24 cellular contexts compared by ENCODE assay signal in the genomic region with DNA sequence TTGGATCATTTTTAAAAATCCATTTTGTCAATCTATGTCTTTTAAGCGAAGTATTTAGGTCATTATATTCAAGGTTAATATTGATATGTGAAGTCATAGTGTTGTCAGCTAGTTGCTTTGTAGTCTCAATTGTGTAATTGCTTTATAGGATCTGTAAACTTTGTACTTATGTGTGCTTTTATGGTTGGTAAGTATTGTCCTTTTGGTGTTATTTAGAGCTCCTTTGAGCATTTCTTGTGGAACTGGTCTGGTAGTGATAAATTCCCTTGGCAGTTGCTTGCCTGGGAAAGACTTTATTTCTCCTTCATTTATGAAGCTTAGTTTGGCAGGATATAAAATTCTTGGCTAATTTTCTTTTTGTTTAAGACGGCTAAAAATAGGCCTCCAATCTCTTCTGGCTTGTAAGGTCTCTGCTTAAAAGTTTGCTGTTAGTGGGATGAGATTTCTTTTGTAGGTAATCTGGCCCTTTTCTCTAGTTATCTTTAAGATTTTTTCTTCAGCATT.
A peak's percentile ranks its signal among the peaks of the same experiment; 100 is the strongest.
DNase-seq lines count a peak whose midpoint lies in the region; ATAC-seq, FAIRE-seq and TF ChIP-seq lines count a peak whose summit lies in the region.
"Had no signal": no experiment of that assay in that cellular context is flagged by ENCODE, and none has a peak within 500 bp of the region (broad histone marks: within the 10 kb centered on the region; RNA-seq: fewer than 3 reads in every experiment).

No MANE protein-coding gene starts in this region.

- intact Hi-C loops in left colon (cut with DNase I, micrococcal nuclease): no loop called here

- POLR2A ChIA-PET in HEK293 (lab: Yijun Ruan, JAX): no interaction called here

- no peak overlapping the region for H3K4me3 ChIP-seq in HEK293 (ENCODE audit: low read depth, low read length)
- H3K4me3 ChIP-seq: BLaER1, GM12878 had no signal

- CTCF ChIA-PET in HEK293 (lab: Yijun Ruan, JAX): interaction anchor here (1.2 to 1.8 kb wide), 3 partner anchors 27 to 113 kb away, joined by 3 read pairs; no protein-coding TSS in a partner anchor

- TF ChIP-seq CTCF in HEK293 (tag by site-specific recombination; IDR thresholded peaks at IDR 0.05): no peak

- no peaks in the 10 kb centered on the region for H3K36me3 ChIP-seq in HEK293 (ENCODE audit: control insufficient read depth in 2 of 2, insufficient read depth in 1 of 2, low read length in 2 of 2)
- H3K36me3 ChIP-seq: BE2C, BLaER1 had no signal

- H3K4me1 ChIP-seq in HEK293 (ENCODE audit: control insufficient read depth, insufficient read depth, low read length): no peaks in the 10 kb centered on the region
- H3K4me1 ChIP-seq: BE2C had no signal

- FAIRE-seq in GM12892 (lab: Jason Lieb, UNC): peak; percentile 24
- FAIRE-seq: A204.1, GM12878 had no signal

- DNase-seq in GM12892 (ENCODE audit: insufficient read length) (no peak), left colon (no peak), T-helper 1 cell (no peak), NCI-H146 (lab: John Stamatoyannopoulos, UW) (no peak)
- DNase-seq: 8988T; ACHN; BE2C; C1 segment of cervical spinal cord; CD4-positive, alpha-beta memory T cell; CD4-positive, CD25-positive, alpha-beta regulatory T cell; CD8-positive, alpha-beta memory T cell; COR-L47; DMS 273 treated with DMSO at 0.1 percent for 48 hours; DMS153; DMS53; DMS79; DND-41; EL; GDM1 had no signal

- no peaks in the 10 kb centered on the region for H3K9me3 ChIP-seq in HEK293 (ENCODE audit: control insufficient read depth, insufficient read depth, low read depth, low read length)
- H3K9me3 ChIP-seq: BE2C had no signal

- H3K27ac ChIP-seq in HEK293 (ENCODE audit: extremely low read depth, low read depth, low read length): no peak overlapping the region
- H3K27ac ChIP-seq: BLaER1 had no signal

- ATAC-seq in left colon (peak; percentile 52), GM18517 (IDR thresholded peaks at IDR 0.05; ENCODE audit: unreplicated experiment) (no peak)
- ATAC-seq: GM12878 had no signal

- no peak for TF ChIP-seq POLR2A in GM12892 (IDR thresholded peaks at IDR 0.05; ENCODE audit: low read depth, low read length)

TF ChIP-seq in HEK293, 187 proteins besides CTCF, POLR2A, EP300 and RAD21:
- TF ChIP-seq ZNF473 (tag by site-specific recombination; IDR thresholded peaks at IDR 0.05) (no peak), ZNF777 (tag by site-specific recombination; IDR thresholded peaks at IDR 0.05; ENCODE audit: borderline replicate concordance) (no peak), PRDM1 (tag by site-specific recombination; IDR thresholded peaks at IDR 0.05) (no peak), SETDB1 (IDR thresholded peaks at IDR 0.05; ENCODE audit: insufficient read length, low read length) (peak; percentile 95)
- TF ChIP-seq, protein P1, sequence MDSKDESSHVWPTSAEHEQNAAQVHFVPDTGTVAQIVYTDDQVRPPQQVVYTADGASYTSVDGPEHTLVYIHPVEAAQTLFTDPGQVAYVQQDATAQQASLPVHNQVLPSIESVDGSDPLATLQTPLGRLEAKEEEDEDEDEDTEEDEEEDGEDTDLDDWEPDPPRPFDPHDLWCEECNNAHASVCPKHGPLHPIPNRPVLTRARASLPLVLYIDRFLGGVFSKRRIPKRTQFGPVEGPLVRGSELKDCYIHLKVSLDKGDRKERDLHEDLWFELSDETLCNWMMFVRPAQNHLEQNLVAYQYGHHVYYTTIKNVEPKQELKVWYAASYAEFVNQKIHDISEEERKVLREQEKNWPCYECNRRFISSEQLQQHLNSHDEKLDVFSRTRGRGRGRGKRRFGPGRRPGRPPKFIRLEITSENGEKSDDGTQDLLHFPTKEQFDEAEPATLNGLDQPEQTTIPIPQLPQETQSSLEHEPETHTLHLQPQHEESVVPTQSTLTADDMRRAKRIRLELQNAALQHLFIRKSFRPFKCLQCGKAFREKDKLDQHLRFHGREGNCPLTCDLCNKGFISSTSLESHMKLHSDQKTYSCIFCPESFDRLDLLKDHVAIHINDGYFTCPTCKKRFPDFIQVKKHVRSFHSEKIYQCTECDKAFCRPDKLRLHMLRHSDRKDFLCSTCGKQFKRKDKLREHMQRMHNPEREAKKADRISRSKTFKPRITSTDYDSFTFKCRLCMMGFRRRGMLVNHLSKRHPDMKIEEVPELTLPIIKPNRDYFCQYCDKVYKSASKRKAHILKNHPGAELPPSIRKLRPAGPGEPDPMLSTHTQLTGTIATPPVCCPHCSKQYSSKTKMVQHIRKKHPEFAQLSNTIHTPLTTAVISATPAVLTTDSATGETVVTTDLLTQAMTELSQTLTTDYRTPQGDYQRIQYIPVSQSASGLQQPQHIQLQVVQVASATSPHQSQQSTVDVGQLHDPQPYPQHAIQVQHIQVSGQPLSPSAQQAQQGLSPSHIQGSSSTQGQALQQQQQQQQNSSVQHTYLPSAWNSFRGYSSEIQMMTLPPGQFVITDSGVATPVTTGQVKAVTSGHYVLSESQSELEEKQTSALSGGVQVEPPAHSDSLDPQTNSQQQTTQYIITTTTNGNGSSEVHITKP (tag by site-specific recombination; IDR thresholded peaks at IDR 0.05): no peak
- TF ChIP-seq, protein P2, sequence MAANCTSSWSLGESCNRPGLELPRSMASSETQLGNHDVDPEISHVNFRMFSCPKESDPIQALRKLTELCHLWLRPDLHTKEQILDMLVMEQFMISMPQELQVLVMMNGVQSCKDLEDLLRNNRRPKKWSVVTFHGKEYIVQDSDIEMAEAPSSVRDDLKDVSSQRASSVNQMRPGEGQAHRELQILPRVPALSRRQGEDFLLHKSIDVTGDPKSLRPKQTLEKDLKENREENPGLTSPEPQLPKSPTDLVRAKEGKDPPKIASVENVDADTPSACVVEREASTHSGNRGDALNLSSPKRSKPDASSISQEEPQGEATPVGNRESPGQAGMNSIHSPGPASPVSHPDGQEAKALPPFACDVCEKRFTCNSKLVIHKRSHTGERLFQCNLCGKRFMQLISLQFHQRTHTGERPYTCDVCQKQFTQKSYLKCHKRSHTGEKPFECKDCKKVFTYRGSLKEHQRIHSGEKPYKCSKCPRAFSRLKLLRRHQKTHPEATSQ (tag by site-specific recombination; IDR thresholded peaks at IDR 0.05): no peak
TF ChIP-seq in HEK293: peak in this region for 1.
